In the genomic region with DNA sequence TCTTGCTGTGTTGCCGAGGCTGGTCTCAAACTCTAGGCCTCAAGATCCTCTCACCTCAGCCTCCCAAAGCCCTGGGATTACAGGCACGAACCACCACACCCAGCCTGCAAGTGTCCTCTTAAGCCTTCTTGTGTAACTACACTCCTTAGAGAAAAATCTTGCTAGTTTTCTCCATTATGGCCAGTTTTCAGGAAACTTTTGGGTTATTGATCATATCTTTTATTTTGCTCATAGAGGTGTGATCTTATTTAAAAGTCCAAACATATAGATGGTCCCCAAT, we compare ENCODE assay signal across 14 cellular contexts. TPM values are rescaled to one million over a fixed set of nuclear protein-coding genes. Genes with fewer than 3 reads are reported as not detected.
DNase-seq lines count a peak whose midpoint lies in the region; ATAC-seq and TF ChIP-seq lines count a peak whose summit lies in the region.
"Had no signal": no experiment of that assay in that cellular context is flagged by ENCODE, and none has a peak within 500 bp of the region (broad histone marks: within the 10 kb centered on the region; RNA-seq: fewer than 3 reads in every experiment).

No MANE protein-coding gene starts in this region.

- no peaks in the 10 kb centered on the region for H3K9me3 ChIP-seq in left ventricle myocardium inferior (replicated peaks)
- H3K9me3 ChIP-seq in hepatocyte (ENCODE audit: low read depth): no peaks in the 10 kb centered on the region
- H3K9me3 ChIP-seq in thoracic aorta: no peaks in the 10 kb centered on the region
- H3K9me3 ChIP-seq in prostate gland: no peaks in the 10 kb centered on the region

- H3K4me1 Mint-ChIP-seq in activated T-helper 2 cell treated with anti-CD3 and anti-CD28 coated beads, Interferon-gamma antibody, Interleukin-2, Interleukin-4, amounts not matched to agents 10 μg/mL and 5 μg/mL and 100 μg/mL, durations not matched to agents 14 hours and 24 hours and 36 hours (ENCODE audit: low read depth): peaks cover 18% of the 10 kb centered on the region

- no peak overlapping the region for H3K27ac ChIP-seq in left ventricle myocardium inferior (replicated peaks)
- H3K27ac ChIP-seq in hepatocyte: peak overlapping the region; percentile 97
- peak overlapping the region in 1 of 2 donors; percentile 83 for H3K27ac ChIP-seq in thoracic aorta
- no peak overlapping the region for H3K27ac ChIP-seq in prostate gland

- peaks cover 36% of the 10 kb centered on the region for H3K27me3 Mint-ChIP-seq in activated T-helper 2 cell treated with anti-CD3 and anti-CD28 coated beads, Interferon-gamma antibody, Interleukin-2, Interleukin-4, amounts not matched to agents 10 μg/mL and 5 μg/mL and 100 μg/mL, durations not matched to agents 14 hours and 24 hours and 36 hours (ENCODE audit: low read depth)

- H3K9me3 Mint-ChIP-seq in activated T-helper 2 cell treated with anti-CD3 and anti-CD28 coated beads, Interferon-gamma antibody, Interleukin-2, Interleukin-4, amounts not matched to agents 10 μg/mL and 5 μg/mL and 100 μg/mL, durations not matched to agents 14 hours and 24 hours and 36 hours: no peaks in the 10 kb centered on the region
- H3K9me3 Mint-ChIP-seq: activated CD8-positive, alpha-beta T cell treated with anti-CD3 and anti-CD28 coated beads for 36 hours had no signal

- ATAC-seq in left cardiac atrium (no peak), thoracic aorta (ENCODE audit: insufficient number of reproducible peaks, low FRiP score, low read depth) (no peak)
- no peak for ATAC-seq in stimulated activated naive CD8-positive, alpha-beta T cell treated with anti-CD3 and anti-CD28 coated beads, Interleukin-15, Interleukin-2, amounts not matched to agents 100 U/mL and 50 U/mL, for 24 hours
- ATAC-seq: activated CD8-positive, alpha-beta T cell treated with anti-CD3 and anti-CD28 coated beads for 36 hours had no signal

- peak overlapping the region; percentile 85 for H3K4me3 Mint-ChIP-seq in activated T-helper 2 cell treated with anti-CD3 and anti-CD28 coated beads, Interferon-gamma antibody, Interleukin-2, Interleukin-4, amounts not matched to agents 10 μg/mL and 5 μg/mL and 100 μg/mL, durations not matched to agents 14 hours and 24 hours and 36 hours (ENCODE audit: low read depth)
- H3K4me3 Mint-ChIP-seq: activated CD8-positive, alpha-beta T cell treated with anti-CD3 and anti-CD28 coated beads for 36 hours had no signal

- H3K4me1 ChIP-seq in left ventricle myocardium inferior: peaks cover 81% of the 10 kb centered on the region
- H3K4me1 ChIP-seq in hepatocyte (ENCODE audit: insufficient read depth): peaks cover 28% of the 10 kb centered on the region
- peaks cover 24 to 50% of the 10 kb centered on the region in 2 donors for H3K4me1 ChIP-seq in thoracic aorta (ENCODE audit: control insufficient read depth in 1 of 2, low read depth in 2 of 2)
- peaks cover 6% of the 10 kb centered on the region for H3K4me1 ChIP-seq in prostate gland (replicated peaks)

- H3K27ac Mint-ChIP-seq in activated T-helper 2 cell treated with anti-CD3 and anti-CD28 coated beads, Interferon-gamma antibody, Interleukin-2, Interleukin-4, amounts not matched to agents 10 μg/mL and 5 μg/mL and 100 μg/mL, durations not matched to agents 14 hours and 24 hours and 36 hours: no peak overlapping the region
- H3K27ac Mint-ChIP-seq: activated CD8-positive, alpha-beta T cell treated with anti-CD3 and anti-CD28 coated beads for 36 hours; CD4-positive, CD25-positive, alpha-beta regulatory T cell had no signal

- H3K79me2 ChIP-seq in hepatocyte: peaks cover 67% of the 10 kb centered on the region

- H3K4me2 ChIP-seq in hepatocyte: peak overlapping the region; percentile 77

- H3K4me3 ChIP-seq in left ventricle myocardium inferior: peak overlapping the region; percentile 80
- no peak overlapping the region for H3K4me3 ChIP-seq in hepatocyte
- H3K4me3 ChIP-seq in thoracic aorta: peak overlapping the region; percentile 86
- H3K4me3 ChIP-seq in prostate gland: no peak overlapping the region

- DNase-seq in left ventricle myocardium inferior: no peak
- DNase-seq in left cardiac atrium: no peak
- DNase-seq in activated T-helper 2 cell treated with anti-CD3 and anti-CD28 coated beads, Interferon-gamma antibody, Interleukin-2, Interleukin-4, amounts not matched to agents 10 μg/mL and 5 μg/mL and 100 μg/mL, durations not matched to agents 14 hours and 24 hours and 36 hours (ENCODE audit: low spot score): no peak
- no peak for DNase-seq in hepatocyte (ENCODE audit: low spot score)
- no peak for DNase-seq in thoracic aorta (ENCODE audit: low spot score)
- no peak for DNase-seq in stimulated activated naive CD8-positive, alpha-beta T cell treated with anti-CD3 and anti-CD28 coated beads, Interleukin-15, Interleukin-2, amounts not matched to agents 100 U/mL and 50 U/mL, for 24 hours
- DNase-seq in HCEC 1CT: no peak
- no peak for DNase-seq in prostate gland (ENCODE audit: low spot score)
- DNase-seq: activated CD8-positive, alpha-beta T cell treated with anti-CD3 and anti-CD28 coated beads for 36 hours; amniotic stem cell; CD4-positive, CD25-positive, alpha-beta regulatory T cell; GOT3; NCI-H146; stimulated activated CD8-positive, alpha-beta memory T cell treated with anti-CD3 and anti-CD28 coated beads, Interleukin-4, amount 100 ng/mL, for 48 hours had no signal

- peaks cover 56% of the 10 kb centered on the region for H4K20me1 ChIP-seq in hepatocyte (ENCODE audit: insufficient read depth, poor library complexity, severe bottlenecking)

- whole genome bisulfite sequencing in hepatocyte (ENCODE audit: low lambda C conversion rate, missing lambda C conversion rate): 81% methylated on average over 2 of the region's 2 CpGs
- WGBS in prostate gland: 95% methylated on average over 2 of the region's 2 CpGs

- no peaks in the 10 kb centered on the region for H3K9me2 ChIP-seq in hepatocyte (replicated peaks; ENCODE audit: insufficient read depth)

- intact Hi-C loops in left ventricle myocardium inferior (cut with micrococcal nuclease) (no loop called here), left cardiac atrium (cut with DNase I) (loop anchor here in 1 of 2 donors (10.0 kb wide), 1 partner anchor 134 kb away; no protein-coding TSS in a partner anchor), prostate gland (cut with DNase I) (loop anchor here (5.0 kb wide), 1 partner anchor 84 kb away; the partner anchor contains the start of gene RTTN)
- intact Hi-C loops in activated T-helper 2 cell treated with anti-CD3 and anti-CD28 coated beads, Interferon-gamma antibody, Interleukin-2, Interleukin-4, amounts not matched to agents 10 μg/mL and 5 μg/mL and 100 μg/mL, durations not matched to agents 14 hours and 24 hours and 36 hours (cut with micrococcal nuclease): loop anchor here (10.0 kb wide), 1 partner anchor 144 kb away; no protein-coding TSS in a partner anchor

- TF ChIP-seq POLR2A in prostate gland (IDR thresholded peaks at IDR 0.05): no peak

- H3K27me3 ChIP-seq in left ventricle myocardium inferior (ENCODE audit: low read depth) (no peaks in the 10 kb centered on the region), hepatocyte (no peaks in the 10 kb centered on the region), thoracic aorta (replicated peaks; ENCODE audit: insufficient read depth) (no peaks in the 10 kb centered on the region), prostate gland (replicated peaks; ENCODE audit: insufficient read depth) (no peaks in the 10 kb centered on the region)

- no peak overlapping the region for H2AFZ ChIP-seq in hepatocyte

- peaks cover 8% of the 10 kb centered on the region for H3K36me3 Mint-ChIP-seq in activated T-helper 2 cell treated with anti-CD3 and anti-CD28 coated beads, Interferon-gamma antibody, Interleukin-2, Interleukin-4, amounts not matched to agents 10 μg/mL and 5 μg/mL and 100 μg/mL, durations not matched to agents 14 hours and 24 hours and 36 hours (ENCODE audit: low read depth)
- H3K36me3 Mint-ChIP-seq: CD4-positive, CD25-positive, alpha-beta regulatory T cell had no signal

- no peaks in the 10 kb centered on the region for H3K36me3 ChIP-seq in left ventricle myocardium inferior
- no peaks in the 10 kb centered on the region for H3K36me3 ChIP-seq in hepatocyte (replicated peaks; ENCODE audit: insufficient read depth, low read depth)
- H3K36me3 ChIP-seq in thoracic aorta: no peaks in the 10 kb centered on the region
- H3K36me3 ChIP-seq in prostate gland: no peaks in the 10 kb centered on the region

- TF ChIP-seq CTCF in left ventricle myocardium inferior (IDR thresholded peaks at IDR 0.05; ENCODE audit: borderline replicate concordance) (no peak), hepatocyte (IDR thresholded peaks at IDR 0.05; ENCODE audit: poor library complexity) (no peak), thoracic aorta (IDR thresholded peaks at IDR 0.05) (no peak), prostate gland (IDR thresholded peaks at IDR 0.05) (no peak)

RNA-seq across cellular contexts. Expression of gene SOCS6, which starts 2.4 kb away (rescaled TPM):
- total RNA-seq in left ventricle myocardium inferior (20.2 TPM), left cardiac atrium (10 to 100 TPM; 15.4 to 16.5 TPM), hepatocyte (28.0 and 35.3 TPM in 2 replicates), thoracic aorta (10 to 100 TPM; 20.3 to 21.3 TPM), prostate gland (10 to 100 TPM; 25.6 to 31.4 TPM)
- 3.8 and 4.5 TPM in 2 replicates for total RNA-seq in activated T-helper 2 cell treated with anti-CD3 and anti-CD28 coated beads, Interferon-gamma antibody, Interleukin-2, Interleukin-4, amounts not matched to agents 10 μg/mL and 5 μg/mL and 100 μg/mL, durations not matched to agents 14 hours and 24 hours and 36 hours
- 14.4 and 16.6 TPM in 2 replicates for polyA plus RNA-seq in hepatocyte

Comparison
In these comparisons a context has a peak if more than half of its experiments do, and no peak if none do; other contexts are left out.
1. H3K4me3 ChIP-seq: peak in left ventricle myocardium inferior (single experiment) and thoracic aorta (single experiment); none in hepatocyte (single experiment) and prostate gland (0 of 2).